Comparison of ENCODE assay signal across 24 cellular contexts in the genomic region with DNA sequence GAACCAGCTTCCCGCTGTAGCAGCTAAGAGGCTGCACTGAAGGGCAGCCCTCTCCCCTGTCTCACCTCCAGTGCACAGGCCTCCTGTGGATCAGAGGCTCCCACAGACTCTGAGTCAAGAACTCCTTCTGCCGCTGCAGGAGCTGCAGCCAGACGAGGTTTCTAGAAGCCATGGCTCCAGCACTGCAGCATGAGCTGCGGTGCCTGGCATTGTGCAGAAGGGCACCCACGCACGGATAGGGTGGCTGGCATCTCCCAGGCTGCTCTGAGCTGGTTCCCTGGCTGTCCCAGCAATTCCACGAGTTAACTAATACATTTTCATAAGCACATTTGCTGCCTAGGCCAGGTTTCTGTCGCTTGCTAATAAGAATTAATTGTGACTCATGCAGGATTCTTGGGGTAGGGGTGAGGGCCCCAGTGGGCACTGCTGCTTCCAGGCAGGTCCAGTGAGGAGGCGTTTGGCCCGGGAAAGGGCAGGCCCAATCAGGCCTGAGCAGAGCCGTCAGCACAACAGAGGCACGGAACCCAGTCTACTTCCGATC.
"Had no signal": no experiment of that assay in that cellular context is flagged by ENCODE, and none has a peak within 500 bp of the region (broad histone marks: within the 10 kb centered on the region; RNA-seq: fewer than 3 reads in every experiment).

No MANE protein-coding gene starts in this region.

- H3K4me1 ChIP-seq: esophagus squamous epithelium, gastroesophageal sphincter, heart left ventricle, lower lobe of right lung, testis, uterus had no signal

- H3K27ac ChIP-seq: cardiac muscle cell, dorsolateral prefrontal cortex, esophagus squamous epithelium, gastroesophageal sphincter, heart left ventricle, lower lobe of right lung, spleen, testis, uterus had no signal

- H3K4me3 ChIP-seq: cardiac muscle cell, dorsolateral prefrontal cortex, esophagus squamous epithelium, gastroesophageal sphincter, heart left ventricle, lower lobe of right lung, spleen, testis, uterus had no signal

- H3K9me3 ChIP-seq: gastroesophageal sphincter, lower lobe of right lung, testis, uterus had no signal

- H3K27me3 Mint-ChIP-seq: activated naive CD8-positive, alpha-beta T cell treated with anti-CD3 and anti-CD28 coated beads, Interleukin-2, amount 50 U/mL, for 24 hours had no signal

- DNase-seq: activated CD4-positive, alpha-beta T cell treated with anti-CD3 and anti-CD28 coated beads for 36 hours; activated CD4-positive, alpha-beta T cell treated with anti-CD3 and anti-CD28 coated beads, Interleukin-2, amount 50 U/mL, for 48 hours; activated effector memory CD4-positive, alpha-beta T cell treated with Interleukin-2 at 50 U/mL for 16 hours; activated naive CD4-positive, alpha-beta T cell treated with anti-CD3 and anti-CD28 coated beads, Interleukin-2, amount 50 U/mL, for 16 hours; activated naive CD8-positive, alpha-beta T cell treated with anti-CD3 and anti-CD28 coated beads, Interleukin-2, amount 50 U/mL, for 24 hours; activated T-cell treated with anti-CD3 and anti-CD28 coated beads, Interleukin-2, amount 50 U/mL, for 1 hour; effector memory CD8-positive, alpha-beta T cell; esophagus squamous epithelium; heart left ventricle; islet precursor cell; left colon; lower lobe of right lung; naive B cell; spleen; stimulated activated CD4-positive, alpha-beta T cell treated with anti-CD3 and anti-CD28 coated beads, Interleukin-4, amount 100 ng/mL, for 1 hour; stimulated activated naive CD4-positive, alpha-beta T cell; T-helper 9 cell; testis; trophoblast cell; uterus had no signal

- H3K36me3 ChIP-seq: cardiac muscle cell, esophagus squamous epithelium, gastroesophageal sphincter, heart left ventricle, lower lobe of right lung, spleen, uterus had no signal

- H3K27ac Mint-ChIP-seq: activated CD4-positive, alpha-beta T cell treated with anti-CD3 and anti-CD28 coated beads for 36 hours; activated naive CD8-positive, alpha-beta T cell treated with anti-CD3 and anti-CD28 coated beads, Interleukin-2, amount 50 U/mL, for 24 hours; effector memory CD8-positive, alpha-beta T cell; progenitor cell of endocrine pancreas had no signal

- H3K27me3 ChIP-seq: cardiac muscle cell, esophagus squamous epithelium, testis, uterus had no signal

- ATAC-seq: activated CD4-positive, alpha-beta T cell treated with anti-CD3 and anti-CD28 coated beads for 36 hours; activated naive CD8-positive, alpha-beta T cell treated with anti-CD3 and anti-CD28 coated beads, Interleukin-2, amount 50 U/mL, for 24 hours; effector memory CD8-positive, alpha-beta T cell; gastroesophageal sphincter; heart left ventricle; left colon; lower lobe of right lung had no signal

- H3K4me3 Mint-ChIP-seq: activated CD4-positive, alpha-beta T cell treated with anti-CD3 and anti-CD28 coated beads for 36 hours; activated naive CD8-positive, alpha-beta T cell treated with anti-CD3 and anti-CD28 coated beads, Interleukin-2, amount 50 U/mL, for 24 hours; effector memory CD8-positive, alpha-beta T cell; naive B cell had no signal
